24 cellular contexts compared by ENCODE assay signal in genomic region chr1:232554431-232554830, GRCh38.
DNase-seq lines count a peak whose midpoint lies in the region; ATAC-seq and TF ChIP-seq lines count a peak whose summit lies in the region.
"Had no signal": no experiment of that assay in that cellular context is flagged by ENCODE, and none has a peak within 500 bp of the region (broad histone marks: within the 10 kb centered on the region; RNA-seq: fewer than 3 reads in every experiment).

No MANE protein-coding gene starts in this region.

- no peaks in the 10 kb centered on the region for H4K20me1 ChIP-seq in H9 (ENCODE audit: control insufficient read depth, insufficient read depth, insufficient read length)

- no peak overlapping the region for H2BK120ac ChIP-seq in H9 (ENCODE audit: low read depth, low read length, poor library complexity, severe bottlenecking)

- H3K27me3 ChIP-seq in H9 (ENCODE audit: insufficient read depth, low read length) (no peaks in the 10 kb centered on the region), right cardiac atrium (ENCODE audit: control insufficient read depth, insufficient read depth) (no peaks in the 10 kb centered on the region), psoas muscle (ENCODE audit: insufficient read depth in 3 of 3, low read length in 2 of 3) (no peaks in the 10 kb centered on the region)
- H3K27me3 ChIP-seq: Peyer's patch had no signal

- H3K36me3 Mint-ChIP-seq in H9 (ENCODE audit: insufficient read depth in 1 of 3, low read depth in 3 of 3) (no peaks in the 10 kb centered on the region; a peak in 1 of 7 replicates), WTC11 (no peaks in the 10 kb centered on the region)
- H3K36me3 Mint-ChIP-seq: activated naive CD8-positive, alpha-beta T cell; CD14-positive monocyte; naive thymus-derived CD8-positive, alpha-beta T cell had no signal

- TF ChIP-seq CTCF in H9 (conservative IDR thresholded peaks at IDR 0.05) (no peak), WTC11 (IDR thresholded peaks at IDR 0.05) (no peak), psoas muscle (IDR thresholded peaks at IDR 0.05) (no peak)

- H2BK5ac ChIP-seq in H9 (ENCODE audit: insufficient read length, low read length) = no peak overlapping the region

- H3K9me3 Mint-ChIP-seq in H9 (no peaks in the 10 kb centered on the region), WTC11 (no peaks in the 10 kb centered on the region)
- H3K9me3 Mint-ChIP-seq: activated T-helper 1 cell treated with anti-CD3 and anti-CD28 coated beads, Interleukin-12 subunit alpha, Interleukin-12 subunit beta, Interleukin-2, Interleukin-4 antibody, amounts not matched to agents 30 ng/mL and 10 ng/mL and 1 ng/mL, durations not matched to agents 14 hours and 24 hours and 36 hours; CD14-positive monocyte; naive thymus-derived CD8-positive, alpha-beta T cell; T-helper 1 cell treated with Interleukin-12 subunit alpha and Interleukin-12 subunit beta and Interleukin-4 antibody, amounts not matched to agents 30 μg/mL and 1 μg/mL, for 36 hours had no signal

- no peak overlapping the region for H4K5ac ChIP-seq in H9 (ENCODE audit: insufficient read length, low read depth, low read length)

- H3K23me2 ChIP-seq in H9 (ENCODE audit: insufficient read length, low read depth, low read length, poor library complexity, severe bottlenecking) = no peaks in the 10 kb centered on the region

- H3T11ph ChIP-seq in H9 (ENCODE audit: low read length) = no peak overlapping the region

- H3K9me3 ChIP-seq in H9 (ENCODE audit: control insufficient read depth, low read depth, low read length) = no peaks in the 10 kb centered on the region
- no peaks in the 10 kb centered on the region for H3K9me3 ChIP-seq in right cardiac atrium (ENCODE audit: control insufficient read depth, low read length)
- no peaks in the 10 kb centered on the region for H3K9me3 ChIP-seq in psoas muscle
- H3K9me3 ChIP-seq: Peyer's patch, spleen had no signal

- POLR2A ChIA-PET in WTC11 (lab: Charles Lee) = no interaction called here

- ATAC-seq in WTC11 = no peak
- ATAC-seq in right cardiac atrium = no peak
- ATAC-seq in psoas muscle = peak in 3 of 4 donors; percentile 35 to 62 (median 44)
- ATAC-seq in activated CD4-positive, CD25-positive, alpha-beta regulatory T cell treated with anti-CD3 and anti-CD28 coated beads, Interleukin-2, amount 50 U/mL, for 24 hours = no peak
- ATAC-seq: naive thymus-derived CD8-positive, alpha-beta T cell had no signal

- H3K4me1 Mint-ChIP-seq in H9 (peaks cover 76 to 82% of the 10 kb centered on the region in 2 experiments), WTC11 (peaks cover 81% of the 10 kb centered on the region)
- H3K4me1 Mint-ChIP-seq: CD14-positive monocyte had no signal

- no peak overlapping the region for H2BK15ac ChIP-seq in H9 (ENCODE audit: low read depth, low read length)

- H2AFZ ChIP-seq in H9 (ENCODE audit: low read length) = no peak overlapping the region

- no peak overlapping the region for H3K4ac ChIP-seq in H9 (ENCODE audit: low read depth, low read length)

- WGBS in H9 (ENCODE audit: extremely low coverage, insufficient read length, low lambda C conversion rate) = no CpG with 5 or more reads among the region's 6 CpGs
- WGBS in right cardiac atrium = 25% methylated on average over 6 of the region's 6 CpGs
- WGBS in psoas muscle, 3 donors = 8 to 13% (median 12%) methylated on average over 6 of the region's 6 CpGs

- H3K4me1 ChIP-seq in H9 (ENCODE audit: insufficient read depth, low read length) (peaks cover 17% of the 10 kb centered on the region), right cardiac atrium (ENCODE audit: control insufficient read depth, insufficient read depth, low read length) (peaks cover 10% of the 10 kb centered on the region), psoas muscle (peaks cover 53% of the 10 kb centered on the region)

- no peak overlapping the region for H3K14ac ChIP-seq in H9 (ENCODE audit: insufficient read depth, low read length)

- H3K27me3 Mint-ChIP-seq in H9 (ENCODE audit: low read depth) (no peaks in the 10 kb centered on the region; the same call in none of the 2 replicates), WTC11 (ENCODE audit: low read depth) (no peaks in the 10 kb centered on the region)

- H3K4me3 ChIP-seq in right cardiac atrium (ENCODE audit: low read length) (no peak overlapping the region), psoas muscle (peak overlapping the region; percentile 24)
- H3K4me3 ChIP-seq: coronary artery, Peyer's patch, spleen had no signal

- intact Hi-C loops in right cardiac atrium (cut with DNase I) = loop anchor here in 2 of 4 donors (10.0 kb wide), 1 partner anchor 70 kb away; no protein-coding TSS in a partner anchor
- intact Hi-C loops in psoas muscle (cut with DNase I) = loop anchor here in 1 of 2 donors (5.0 kb wide), 1 partner anchor 73 kb away; no protein-coding TSS in a partner anchor

- H2BK20ac ChIP-seq in H9 (ENCODE audit: low read depth, low read length, poor library complexity, severe bottlenecking) = no peak overlapping the region

- no peak overlapping the region for H3K18ac ChIP-seq in H9 (ENCODE audit: insufficient read length, low read depth, low read length)

- H3K79me2 ChIP-seq in H9 (ENCODE audit: insufficient read depth, low read length) = no peaks in the 10 kb centered on the region

- no peak overlapping the region for H3K27ac ChIP-seq in H9 (ENCODE audit: insufficient read length, low read depth, low read length)
- peak overlapping the region; percentile 42 for H3K27ac ChIP-seq in right cardiac atrium (ENCODE audit: low read length)
- H3K27ac ChIP-seq in psoas muscle = peak overlapping the region; percentile 67
- H3K27ac ChIP-seq: KMS-11 had no signal

- no peak overlapping the region for H3K23ac ChIP-seq in H9 (ENCODE audit: insufficient read length, low read depth, low read length)

- H4K8ac ChIP-seq in H9 (replicated peaks; ENCODE audit: insufficient read length, low read depth, low read length) = no peak overlapping the region

- H3K36me3 ChIP-seq in psoas muscle (ENCODE audit: insufficient read depth in 1 of 2, low read depth in 1 of 2) = no peaks in the 10 kb centered on the region
- H3K36me3 ChIP-seq: Peyer's patch, spleen had no signal

- no peak overlapping the region for H3K9ac ChIP-seq in H9 (ENCODE audit: extremely low read depth, insufficient read length, low read length)
- H3K9ac ChIP-seq: KMS-11 had no signal

- H2AK5ac ChIP-seq in H9 (ENCODE audit: insufficient read length, low read length) = no peak overlapping the region

- H2BK12ac ChIP-seq in H9 (ENCODE audit: insufficient read length, low read depth, low read length) = no peak overlapping the region

- no peak overlapping the region for H3K4me2 ChIP-seq in H9 (ENCODE audit: insufficient read depth, insufficient read length, low read length)
- H3K4me2 ChIP-seq: KMS-11 had no signal

- H3K4me3 Mint-ChIP-seq in H9 = no peak overlapping the region
- H3K4me3 Mint-ChIP-seq in WTC11 = no peak overlapping the region
- H3K4me3 Mint-ChIP-seq: activated naive CD8-positive, alpha-beta T cell; activated T-helper 1 cell treated with anti-CD3 and anti-CD28 coated beads, Interleukin-12 subunit alpha, Interleukin-12 subunit beta, Interleukin-2, Interleukin-4 antibody, amounts not matched to agents 30 ng/mL and 10 ng/mL and 1 ng/mL, durations not matched to agents 14 hours and 24 hours and 36 hours; CD14-positive monocyte; naive thymus-derived CD8-positive, alpha-beta T cell; T-helper 1 cell treated with Interleukin-12 subunit alpha and Interleukin-12 subunit beta and Interleukin-4 antibody, amounts not matched to agents 30 μg/mL and 1 μg/mL, for 36 hours had no signal

- H3K79me1 ChIP-seq in H9 (ENCODE audit: insufficient read depth, low read depth, low read length, poor library complexity, severe bottlenecking) = no peaks in the 10 kb centered on the region

- DNase-seq in H9 (no peak), WTC11 (ENCODE audit: low spot score) (no peak), right cardiac atrium (no peak), psoas muscle (no peak), NCI-H2227 treated with DMSO at 0.1 percent for 48 hours (lab: John Stamatoyannopoulos, UW) (no peak), hepatic stellate cell (ENCODE audit: low spot score) (no peak), SIG-M5 (lab: John Stamatoyannopoulos, UW) (no peak)
- DNase-seq: activated CD4-positive, alpha-beta T cell treated with anti-CD3 and anti-CD28 coated beads for 48 hours; HCEC 1CT; islet precursor cell; MV-4-11; naive thymus-derived CD8-positive, alpha-beta T cell; NCI-H526; Peyer's patch; spleen; stimulated activated CD4-positive, alpha-beta T cell treated with anti-CD3 and anti-CD28 coated beads, Interleukin-4, amount 100 ng/mL, for 24 hours; stimulated activated naive CD4-positive, alpha-beta T cell treated with Interleukin-2 at 50 U/mL for 16 hours had no signal

- no peak overlapping the region for H3K56ac ChIP-seq in H9 (ENCODE audit: insufficient read length, low read depth, low read length)

- peak overlapping the region in 2 of 3 experiments; percentile 49 to 89; a peak in 3 of 7 replicates for H3K27ac Mint-ChIP-seq in H9
- peak overlapping the region; percentile 60; the same call in 1 of the 2 replicates for H3K27ac Mint-ChIP-seq in WTC11
- H3K27ac Mint-ChIP-seq: activated naive CD8-positive, alpha-beta T cell; activated T-helper 1 cell treated with anti-CD3 and anti-CD28 coated beads, Interleukin-12 subunit alpha, Interleukin-12 subunit beta, Interleukin-2, Interleukin-4 antibody, amounts not matched to agents 30 ng/mL and 10 ng/mL and 1 ng/mL, durations not matched to agents 14 hours and 24 hours and 36 hours; CD14-positive monocyte; naive thymus-derived CD8-positive, alpha-beta T cell; T-helper 1 cell treated with Interleukin-12 subunit alpha and Interleukin-12 subunit beta and Interleukin-4 antibody, amounts not matched to agents 30 μg/mL and 1 μg/mL, for 36 hours had no signal

- H4K91ac ChIP-seq in H9 (ENCODE audit: insufficient read length, low read depth, low read length) = no peak overlapping the region

- CTCF ChIA-PET in WTC11 (lab: Charles Lee) = no interaction called here

TF ChIP-seq in WTC11, 78 proteins besides CTCF, POLR2A, EP300 and RAD21 (continues in another document):
- TF ChIP-seq ZNF219 (CRISPR knock-in tag; IDR thresholded peaks at IDR 0.05; ENCODE audit: borderline replicate concordance) (no peak), PRRX2 (CRISPR knock-in tag; IDR thresholded peaks at IDR 0.05) (no peak), SMAD3 (CRISPR knock-in tag; IDR thresholded peaks at IDR 0.05; ENCODE audit: borderline replicate concordance) (no peak), NR1H2 (CRISPR knock-in tag; IDR thresholded peaks at IDR 0.05) (no peak), TCF7 (CRISPR knock-in tag; IDR thresholded peaks at IDR 0.05; ENCODE audit: low read depth) (no peak), CREB1 (CRISPR knock-in tag; IDR thresholded peaks at IDR 0.05) (no peak), NR3C1 (CRISPR knock-in tag; conservative IDR thresholded peaks at IDR 0.05; ENCODE audit: low read depth) (no peak), ESRRA (CRISPR knock-in tag; IDR thresholded peaks at IDR 0.05; ENCODE audit: borderline replicate concordance) (no peak)

Comparison
In these comparisons a context has a peak if more than half of its experiments do, and no peak if none do; other contexts are left out.
1. ATAC-seq: peak in psoas muscle (3 of 4); none in WTC11 (single experiment), right cardiac atrium (0 of 2) and activated CD4-positive, CD25-positive, alpha-beta regulatory T cell treated with anti-CD3 and anti-CD28 coated beads, Interleukin-2, amount 50 U/mL, for 24 hours (0 of 2).